In genomic region chr14:105268736-105269354, GRCh38 we compare ENCODE assay signal across 26 cellular contexts.
"Had no signal": no experiment of that assay in that cellular context is flagged by ENCODE, and none has a peak within 500 bp of the region (broad histone marks: within the 10 kb centered on the region; RNA-seq: fewer than 3 reads in every experiment).

No MANE protein-coding gene starts in this region.

- H3K9me3 Mint-ChIP-seq: activated B cell treated with CpG ODN at 0.5 μM for 24 hours; activated CD4-positive, alpha-beta memory T cell treated with anti-CD3 and anti-CD28 coated beads for 36 hours; activated CD4-positive, alpha-beta T cell treated with anti-CD3 and anti-CD28 coated beads, Interleukin-2, amount 10 ng/mL, durations not matched to agents 7 days and 5 days; activated naive CD4-positive, alpha-beta T cell treated with anti-CD3 and anti-CD28 coated beads for 36 hours; activated naive CD8-positive, alpha-beta T cell treated with anti-CD3 and anti-CD28 coated beads, Interleukin-2, amount 50 U/mL, for 24 hours; activated T-cell treated with anti-CD3 and anti-CD28 coated beads, Interleukin-2, amount 50 U/mL, for 4 hours had no signal

- H3K27ac ChIP-seq: ascending aorta, body of pancreas had no signal

- H3K9me3 ChIP-seq: ascending aorta, body of pancreas had no signal

- H3K4me3 Mint-ChIP-seq: activated B cell treated with CpG ODN at 0.5 μM for 24 hours; activated CD4-positive, alpha-beta memory T cell treated with anti-CD3 and anti-CD28 coated beads for 36 hours; activated CD4-positive, alpha-beta T cell treated with anti-CD3 and anti-CD28 coated beads, Interleukin-2, amount 10 ng/mL, durations not matched to agents 7 days and 5 days; activated naive CD4-positive, alpha-beta T cell treated with anti-CD3 and anti-CD28 coated beads for 36 hours; activated naive CD8-positive, alpha-beta T cell treated with anti-CD3 and anti-CD28 coated beads, Interleukin-2, amount 50 U/mL, for 24 hours; activated T-cell treated with anti-CD3 and anti-CD28 coated beads, Interleukin-2, amount 50 U/mL, for 4 hours; T-helper 17 cell had no signal

- ATAC-seq: activated naive CD8-positive, alpha-beta T cell treated with anti-CD3 and anti-CD28 coated beads, Interleukin-2, amount 50 U/mL, for 24 hours; activated T-cell treated with anti-CD3 and anti-CD28 coated beads, Interleukin-2, amount 50 U/mL, for 4 hours; body of pancreas; T-helper 17 cell had no signal

- H3K4me1 Mint-ChIP-seq: activated CD4-positive, alpha-beta T cell treated with anti-CD3 and anti-CD28 coated beads, Interleukin-2, amount 10 ng/mL, durations not matched to agents 7 days and 5 days; activated naive CD8-positive, alpha-beta T cell treated with anti-CD3 and anti-CD28 coated beads, Interleukin-2, amount 50 U/mL, for 24 hours had no signal

- H3K4me1 ChIP-seq: ascending aorta had no signal

- H3K27me3 ChIP-seq: ascending aorta, body of pancreas had no signal

- DNase-seq: activated B cell treated with CpG ODN at 0.5 μM for 24 hours; activated CD4-positive, alpha-beta memory T cell treated with anti-CD3 and anti-CD28 coated beads for 36 hours; activated CD4-positive, alpha-beta T cell treated with anti-CD3 and anti-CD28 coated beads for 1 hour; activated CD4-positive, alpha-beta T cell treated with anti-CD3 and anti-CD28 coated beads, Interleukin-2, amount 10 ng/mL, durations not matched to agents 7 days and 5 days; activated CD8-positive, alpha-beta memory T cell treated with anti-CD3 and anti-CD28 coated beads for 24 hours; activated gamma-delta T cell; activated naive CD4-positive, alpha-beta T cell treated with anti-CD3 and anti-CD28 coated beads for 36 hours; activated naive CD8-positive, alpha-beta T cell treated with anti-CD3 and anti-CD28 coated beads, Interleukin-2, amount 50 U/mL, for 24 hours; activated T-cell treated with anti-CD3 and anti-CD28 coated beads, Interleukin-2, amount 50 U/mL, for 4 hours; amniotic stem cell; body of pancreas; central memory CD4-positive, alpha-beta T cell; Kasumi-1; KBM-7; NCI-H146; NCI-H1930; NCI-H2107; NCI-H2171 treated with DMSO at 0.1 percent for 48 hours; NCI-H345; NCI-H510A; NCI-H526 treated with DMSO at 0.1 percent for 48 hours; NCI-H82; SIG-M5; T-helper 17 cell; T-helper 9 cell had no signal

- H3K27ac Mint-ChIP-seq: activated B cell treated with CpG ODN at 0.5 μM for 24 hours; activated CD4-positive, alpha-beta memory T cell treated with anti-CD3 and anti-CD28 coated beads for 36 hours; activated CD4-positive, alpha-beta T cell treated with anti-CD3 and anti-CD28 coated beads, Interleukin-2, amount 10 ng/mL, durations not matched to agents 7 days and 5 days; activated naive CD4-positive, alpha-beta T cell treated with anti-CD3 and anti-CD28 coated beads for 36 hours; activated naive CD8-positive, alpha-beta T cell treated with anti-CD3 and anti-CD28 coated beads, Interleukin-2, amount 50 U/mL, for 24 hours; T-helper 17 cell had no signal

- H3K4me3 ChIP-seq: ascending aorta, body of pancreas had no signal

- H3K27me3 Mint-ChIP-seq: activated B cell treated with CpG ODN at 0.5 μM for 24 hours; activated CD4-positive, alpha-beta memory T cell treated with anti-CD3 and anti-CD28 coated beads for 36 hours; activated CD4-positive, alpha-beta T cell treated with anti-CD3 and anti-CD28 coated beads, Interleukin-2, amount 10 ng/mL, durations not matched to agents 7 days and 5 days; activated naive CD8-positive, alpha-beta T cell treated with anti-CD3 and anti-CD28 coated beads, Interleukin-2, amount 50 U/mL, for 24 hours; T-helper 17 cell had no signal
